1 cellular context compared by ENCODE assay signal in genomic region chr5:173317852-173318251, GRCh38.
TF ChIP-seq lines count a peak whose summit lies in the region.

No MANE protein-coding gene starts in this region.

TF ChIP-seq in WTC11, 78 proteins besides CTCF, POLR2A, EP300 and RAD21 (continued from another document):
- TF ChIP-seq ZNF532 (CRISPR knock-in tag; IDR thresholded peaks at IDR 0.05; ENCODE audit: borderline replicate concordance), result no peak
- no peak for TF ChIP-seq FOXP1 (CRISPR knock-in tag; IDR thresholded peaks at IDR 0.05; ENCODE audit: borderline replicate concordance)
- TF ChIP-seq HMGA2 (CRISPR knock-in tag; IDR thresholded peaks at IDR 0.05), result no peak
- TF ChIP-seq HMGXB4 (CRISPR knock-in tag; IDR thresholded peaks at IDR 0.05), result no peak
